ENCODE assay signal across 13 cellular contexts in the genomic region with DNA sequence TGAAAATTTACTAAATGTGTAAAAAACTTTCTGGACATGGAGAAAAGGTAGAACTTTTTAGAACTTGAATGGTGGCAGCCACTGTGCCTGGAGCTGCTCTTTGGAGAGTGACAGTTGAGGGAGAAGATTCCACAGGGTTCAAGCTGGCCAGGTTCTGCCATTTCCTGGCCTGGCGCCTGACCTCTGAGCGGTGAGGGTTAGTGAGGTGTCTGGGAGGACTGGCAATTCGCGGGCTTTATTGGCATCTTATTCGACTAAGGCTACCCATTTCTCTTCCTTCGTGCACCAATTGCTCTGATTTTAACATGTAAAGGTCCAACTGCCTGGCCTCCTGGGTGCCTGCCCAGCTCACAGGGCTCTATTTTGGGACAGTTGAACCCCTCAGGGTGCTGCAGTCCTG. TPM values are rescaled to one million over a fixed set of nuclear protein-coding genes. Genes with fewer than 3 reads are reported as not detected.
DNase-seq lines count a peak whose midpoint lies in the region; ATAC-seq and TF ChIP-seq lines count a peak whose summit lies in the region.
"Had no signal": no experiment of that assay in that cellular context is flagged by ENCODE, and none has a peak within 500 bp of the region (broad histone marks: within the 10 kb centered on the region; RNA-seq: fewer than 3 reads in every experiment).

No MANE protein-coding gene starts in this region.

- DNase-seq in MG63 = peak; percentile 52
- no peak for DNase-seq in esophagus muscularis mucosa (ENCODE audit: extremely low spot score)
- no peak for DNase-seq in neural progenitor cell (ENCODE audit: low spot score)
- DNase-seq in NCI-H1417 (lab: John Stamatoyannopoulos, UW) = no peak
- no peak for DNase-seq in posterior vena cava (ENCODE audit: low spot score)
- no peak for DNase-seq in activated CD8-positive, alpha-beta memory T cell treated with anti-CD3 and anti-CD28 coated beads for 24 hours
- DNase-seq: amygdala, islet precursor cell, MM.1S, NCI-H226 had no signal

- no peak overlapping the region for H3K9ac ChIP-seq in neural progenitor cell

- H3K27me3 ChIP-seq in ACC112 (ENCODE audit: insufficient read depth, low read length) (no peaks in the 10 kb centered on the region), MG63 (no peaks in the 10 kb centered on the region), esophagus muscularis mucosa (no peaks in the 10 kb centered on the region), neural progenitor cell (peaks cover 22% of the 10 kb centered on the region)
- H3K27me3 ChIP-seq: pancreas had no signal

- no peak for TF ChIP-seq POLR2A in esophagus muscularis mucosa (IDR thresholded peaks at IDR 0.05; ENCODE audit: low read depth)

- H3K9me3 Mint-ChIP-seq in neural progenitor cell = no peaks in the 10 kb centered on the region

- ATAC-seq in GM21576 (IDR thresholded peaks at IDR 0.05; ENCODE audit: unreplicated experiment) = no peak
- ATAC-seq: pancreas had no signal

- H3K36me3 ChIP-seq in ACC112 (ENCODE audit: insufficient read depth, low read length) = no peaks in the 10 kb centered on the region; the same call in 1 of the 2 replicates
- peaks cover 59% of the 10 kb centered on the region for H3K36me3 ChIP-seq in MG63
- peaks cover 0 to 15% (median 5%) of the 10 kb centered on the region in 4 donors for H3K36me3 ChIP-seq in esophagus muscularis mucosa
- no peaks in the 10 kb centered on the region for H3K36me3 ChIP-seq in neural progenitor cell
- H3K36me3 ChIP-seq: pancreas had no signal

- H3F3A ChIP-seq in neural progenitor cell (ENCODE audit: low read depth) = peaks cover 61% of the 10 kb centered on the region

- no peak overlapping the region for H2AFZ ChIP-seq in ACC112 (ENCODE audit: low read length, unreplicated experiment)
- no peak overlapping the region for H2AFZ ChIP-seq in neural progenitor cell (replicated peaks)

- TF ChIP-seq CTCF in esophagus muscularis mucosa (IDR thresholded peaks at IDR 0.05) (no peak), neural progenitor cell (IDR thresholded peaks at IDR 0.05) (no peak)

- H3K9me3 ChIP-seq in MG63 (no peaks in the 10 kb centered on the region), esophagus muscularis mucosa (no peaks in the 10 kb centered on the region), neural progenitor cell (ENCODE audit: low read depth) (no peaks in the 10 kb centered on the region)
- H3K9me3 ChIP-seq: pancreas had no signal

- H4K20me1 ChIP-seq in neural progenitor cell (ENCODE audit: low read depth) = peaks cover 13% of the 10 kb centered on the region

- peaks cover 78% of the 10 kb centered on the region for H3K4me1 Mint-ChIP-seq in neural progenitor cell

- H3K27me3 Mint-ChIP-seq in neural progenitor cell (ENCODE audit: insufficient read depth, low read depth) = peaks cover 15% of the 10 kb centered on the region

- H3K4me3 ChIP-seq in ACC112 (ENCODE audit: low read depth, low read length) (peak overlapping the region; percentile 99), MG63 (peak overlapping the region; percentile 74), esophagus muscularis mucosa (peak overlapping the region; percentile 53 to 65 (median 56)), neural progenitor cell (no peak overlapping the region)

- H3K27ac Mint-ChIP-seq in neural progenitor cell = no peak overlapping the region

- no peak overlapping the region; the same call in 1 of the 2 replicates for H3K27ac ChIP-seq in ACC112 (ENCODE audit: low read depth, low read length)
- H3K27ac ChIP-seq in esophagus muscularis mucosa (replicated peaks in 1 of 4) = peak overlapping the region in 1 of 4 donors; percentile 4
- H3K27ac ChIP-seq in neural progenitor cell = no peak overlapping the region
- H3K27ac ChIP-seq: pancreas had no signal

- H3K4me3 Mint-ChIP-seq in neural progenitor cell = peak overlapping the region; percentile 73

- H3K4me1 ChIP-seq in ACC112 (ENCODE audit: control insufficient read depth, insufficient read depth, low read length, unreplicated experiment) (peaks cover 57% of the 10 kb centered on the region), esophagus muscularis mucosa (peaks cover 42 to 86% (median 79%) of the 10 kb centered on the region in 4 donors), neural progenitor cell (peaks cover 70% of the 10 kb centered on the region)

- H3K79me2 ChIP-seq in ACC112 (ENCODE audit: control insufficient read depth, insufficient read depth, low read length, unreplicated experiment) (peaks cover 44% of the 10 kb centered on the region), neural progenitor cell (ENCODE audit: low read depth) (peaks cover 16% of the 10 kb centered on the region)

- no peak for TF ChIP-seq EP300 in esophagus muscularis mucosa (IDR thresholded peaks at IDR 0.05)

- peak overlapping the region; percentile 61 for H3K4me2 ChIP-seq in neural progenitor cell

- H3K36me3 Mint-ChIP-seq in neural progenitor cell = no peaks in the 10 kb centered on the region

- intact Hi-C loops in esophagus muscularis mucosa (cut with DNase I) (no loop called here), posterior vena cava (cut with DNase I) (loop anchor here in 1 of 2 donors (10.0 kb wide), 1 partner anchor 190 kb away; no protein-coding TSS in a partner anchor)

- 84% methylated on average over 6 of the region's 6 CpGs for WGBS in esophagus muscularis mucosa

RNA-seq across cellular contexts. Expression of a gene that starts 2.4 kb away (rescaled TPM):
- 0.12 and 0.82 TPM in 2 replicates for total RNA-seq in MG63 (2014; rRNA removed; shearing (Covaris generic); ENCODE audit: low replicate concordance)
- total RNA-seq in esophagus muscularis mucosa = 1 to 10 TPM in 3 of 4 donors, under 1 TPM in 1; 0.83 to 5.3 (median 3.0) TPM
- total RNA-seq in neural progenitor cell (ENCODE audit: low replicate concordance) = 1.1 and 4.0 TPM in 2 replicates
- total RNA-seq in posterior vena cava = 1 to 10 TPM; 8.6 to 8.9 TPM

RNA-seq across cellular contexts. Expression of a gene that starts 49.0 kb away (rescaled TPM):
- 86.6 and 89.6 TPM in 2 replicates for total RNA-seq in MG63 (2014; rRNA removed; shearing (Covaris generic); ENCODE audit: low replicate concordance)
- total RNA-seq in esophagus muscularis mucosa (100 to 1,000 TPM in 1 of 4 donors, 10 to 100 TPM in 3; 65.2 to 142 (median 78.1) TPM), neural progenitor cell (ENCODE audit: low replicate concordance) (41.3 and 105 TPM in 2 replicates), posterior vena cava (10 to 100 TPM; 44.8 to 46.6 TPM)
